Comparison of ENCODE assay signal across 1 cellular context in the genomic region with DNA sequence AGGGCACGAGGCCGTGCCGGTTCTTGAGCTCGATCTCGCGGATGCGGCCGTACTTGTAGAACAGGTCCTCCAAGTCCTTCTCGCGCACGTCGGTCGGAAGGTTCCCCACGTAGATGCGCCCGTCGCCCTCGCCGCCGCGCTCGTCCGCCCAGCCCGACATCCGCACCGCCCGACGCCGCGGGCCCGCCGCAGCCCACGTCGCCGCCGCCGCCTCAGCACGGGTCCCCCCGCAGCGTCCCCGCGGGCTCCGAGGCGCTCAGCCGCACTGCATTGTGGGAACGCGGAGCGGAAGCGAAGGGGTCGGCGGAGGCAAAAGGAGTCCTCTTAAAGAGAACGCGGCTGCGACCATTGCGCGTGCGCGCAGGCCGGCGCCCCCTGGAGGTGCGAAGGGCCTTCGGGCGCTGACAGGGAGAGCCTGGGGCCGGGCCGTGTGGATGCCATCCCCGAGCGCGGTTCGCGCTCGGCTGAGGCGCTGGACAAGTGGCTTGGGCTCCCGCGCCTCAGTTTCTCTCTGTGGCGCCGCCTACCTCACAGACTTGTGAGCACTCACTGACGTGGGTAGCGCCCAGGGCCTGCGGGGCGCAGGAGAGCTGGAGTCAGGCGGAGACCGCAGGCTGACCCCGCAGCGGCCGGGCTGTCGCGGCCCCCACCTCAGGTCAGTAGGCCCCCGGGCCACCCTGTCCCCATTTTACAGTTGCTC.
TF ChIP-seq lines count a peak whose summit lies in the region.

Gene SRSF9 (minus strand): TSS at position 299 of the 700 bp plus-strand sequence. CDS start 139 bp downstream, at position 160.

TF ChIP-seq in HepG2, 621 proteins besides CTCF, POLR2A, EP300 and RAD21 (continued from another document and continues in another):
- TF ChIP-seq, protein P1, sequence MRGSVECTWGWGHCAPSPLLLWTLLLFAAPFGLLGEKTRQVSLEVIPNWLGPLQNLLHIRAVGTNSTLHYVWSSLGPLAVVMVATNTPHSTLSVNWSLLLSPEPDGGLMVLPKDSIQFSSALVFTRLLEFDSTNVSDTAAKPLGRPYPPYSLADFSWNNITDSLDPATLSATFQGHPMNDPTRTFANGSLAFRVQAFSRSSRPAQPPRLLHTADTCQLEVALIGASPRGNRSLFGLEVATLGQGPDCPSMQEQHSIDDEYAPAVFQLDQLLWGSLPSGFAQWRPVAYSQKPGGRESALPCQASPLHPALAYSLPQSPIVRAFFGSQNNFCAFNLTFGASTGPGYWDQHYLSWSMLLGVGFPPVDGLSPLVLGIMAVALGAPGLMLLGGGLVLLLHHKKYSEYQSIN (CRISPR knock-in tag; IDR thresholded peaks at IDR 0.05; ENCODE audit: borderline replicate concordance): no peak
- TF ChIP-seq NFATC3 (CRISPR knock-in tag; IDR thresholded peaks at IDR 0.05) (peak; percentile 88; the same call in 1 of the 2 replicates), PAX8 (CRISPR knock-in tag; IDR thresholded peaks at IDR 0.05; ENCODE audit: borderline replicate concordance) (no peak), ZC3H13 (CRISPR knock-in tag; IDR thresholded peaks at IDR 0.05) (no peak; the same call in 1 of the 2 replicates), TOE1 (CRISPR knock-in tag; IDR thresholded peaks at IDR 0.05) (0 out of 2 replicates have a peak, but pooled peaks have one; percentile 44), ADNP (CRISPR knock-in tag; IDR thresholded peaks at IDR 0.05) (no peak), MIXL1 (CRISPR knock-in tag; IDR thresholded peaks at IDR 0.05) (peak; percentile 37; the same call in 1 of the 2 replicates), TFDP2 (CRISPR knock-in tag; IDR thresholded peaks at IDR 0.05) (peak; percentile 82), GPBP1L1 (CRISPR knock-in tag; IDR thresholded peaks at IDR 0.05) (no peak), ZNF75D (CRISPR knock-in tag; IDR thresholded peaks at IDR 0.05; ENCODE audit: borderline replicate concordance) (no peak), SALL1 (CRISPR knock-in tag; IDR thresholded peaks at IDR 0.05) (peak; percentile 45; the same call in 1 of the 2 replicates), ZNF629 (CRISPR knock-in tag; conservative IDR thresholded peaks at IDR 0.05) (peak; percentile 88), ERF (CRISPR knock-in tag; IDR thresholded peaks at IDR 0.05) (peak; percentile 80), SPEN (CRISPR knock-in tag; IDR thresholded peaks at IDR 0.05; ENCODE audit: low read depth) (peak; percentile 74), TBX2 (CRISPR knock-in tag; IDR thresholded peaks at IDR 0.05; ENCODE audit: borderline replicate concordance) (peak; percentile 86), CC2D1A (CRISPR knock-in tag; IDR thresholded peaks at IDR 0.05) (no peak), CENPX (CRISPR knock-in tag; IDR thresholded peaks at IDR 0.05) (no peak), RARA (CRISPR knock-in tag; IDR thresholded peaks at IDR 0.05) (peak; percentile 66), ZNF792 (CRISPR knock-in tag; IDR thresholded peaks at IDR 0.05) (0 out of 2 replicates have a peak, but pooled peaks have one; percentile 26), ZNF709 (CRISPR knock-in tag; IDR thresholded peaks at IDR 0.05) (peak; percentile 68), MEIS1 (CRISPR knock-in tag; IDR thresholded peaks at IDR 0.05; ENCODE audit: borderline replicate concordance) (no peak), MTERF4 (CRISPR knock-in tag; IDR thresholded peaks at IDR 0.05) (peak; percentile 63; the same call in 1 of the 2 replicates), MAX (IDR thresholded peaks at IDR 0.05) (peak; percentile 92), ZNF317 (CRISPR knock-in tag; IDR thresholded peaks at IDR 0.05) (peak; percentile 78), ZNF556 (CRISPR knock-in tag; IDR thresholded peaks at IDR 0.05; ENCODE audit: borderline replicate concordance) (peak; percentile 63; the same call in 1 of the 2 replicates), ATF6 (CRISPR knock-in tag; conservative IDR thresholded peaks at IDR 0.05) (0 out of 2 replicates have a peak, but pooled peaks have one; percentile 56)
- TF ChIP-seq, protein P2, sequence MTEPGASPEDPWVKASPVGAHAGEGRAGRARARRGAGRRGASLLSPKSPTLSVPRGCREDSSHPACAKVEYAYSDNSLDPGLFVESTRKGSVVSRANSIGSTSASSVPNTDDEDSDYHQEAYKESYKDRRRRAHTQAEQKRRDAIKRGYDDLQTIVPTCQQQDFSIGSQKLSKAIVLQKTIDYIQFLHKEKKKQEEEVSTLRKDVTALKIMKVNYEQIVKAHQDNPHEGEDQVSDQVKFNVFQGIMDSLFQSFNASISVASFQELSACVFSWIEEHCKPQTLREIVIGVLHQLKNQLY (CRISPR knock-in tag; IDR thresholded peaks at IDR 0.05): no peak; the same call in 1 of the 2 replicates
- TF ChIP-seq, protein P3, sequence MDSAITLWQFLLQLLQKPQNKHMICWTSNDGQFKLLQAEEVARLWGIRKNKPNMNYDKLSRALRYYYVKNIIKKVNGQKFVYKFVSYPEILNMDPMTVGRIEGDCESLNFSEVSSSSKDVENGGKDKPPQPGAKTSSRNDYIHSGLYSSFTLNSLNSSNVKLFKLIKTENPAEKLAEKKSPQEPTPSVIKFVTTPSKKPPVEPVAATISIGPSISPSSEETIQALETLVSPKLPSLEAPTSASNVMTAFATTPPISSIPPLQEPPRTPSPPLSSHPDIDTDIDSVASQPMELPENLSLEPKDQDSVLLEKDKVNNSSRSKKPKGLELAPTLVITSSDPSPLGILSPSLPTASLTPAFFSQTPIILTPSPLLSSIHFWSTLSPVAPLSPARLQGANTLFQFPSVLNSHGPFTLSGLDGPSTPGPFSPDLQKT (CRISPR knock-in tag; IDR thresholded peaks at IDR 0.05; ENCODE audit: borderline replicate concordance): no peak
- TF ChIP-seq, protein P4, sequence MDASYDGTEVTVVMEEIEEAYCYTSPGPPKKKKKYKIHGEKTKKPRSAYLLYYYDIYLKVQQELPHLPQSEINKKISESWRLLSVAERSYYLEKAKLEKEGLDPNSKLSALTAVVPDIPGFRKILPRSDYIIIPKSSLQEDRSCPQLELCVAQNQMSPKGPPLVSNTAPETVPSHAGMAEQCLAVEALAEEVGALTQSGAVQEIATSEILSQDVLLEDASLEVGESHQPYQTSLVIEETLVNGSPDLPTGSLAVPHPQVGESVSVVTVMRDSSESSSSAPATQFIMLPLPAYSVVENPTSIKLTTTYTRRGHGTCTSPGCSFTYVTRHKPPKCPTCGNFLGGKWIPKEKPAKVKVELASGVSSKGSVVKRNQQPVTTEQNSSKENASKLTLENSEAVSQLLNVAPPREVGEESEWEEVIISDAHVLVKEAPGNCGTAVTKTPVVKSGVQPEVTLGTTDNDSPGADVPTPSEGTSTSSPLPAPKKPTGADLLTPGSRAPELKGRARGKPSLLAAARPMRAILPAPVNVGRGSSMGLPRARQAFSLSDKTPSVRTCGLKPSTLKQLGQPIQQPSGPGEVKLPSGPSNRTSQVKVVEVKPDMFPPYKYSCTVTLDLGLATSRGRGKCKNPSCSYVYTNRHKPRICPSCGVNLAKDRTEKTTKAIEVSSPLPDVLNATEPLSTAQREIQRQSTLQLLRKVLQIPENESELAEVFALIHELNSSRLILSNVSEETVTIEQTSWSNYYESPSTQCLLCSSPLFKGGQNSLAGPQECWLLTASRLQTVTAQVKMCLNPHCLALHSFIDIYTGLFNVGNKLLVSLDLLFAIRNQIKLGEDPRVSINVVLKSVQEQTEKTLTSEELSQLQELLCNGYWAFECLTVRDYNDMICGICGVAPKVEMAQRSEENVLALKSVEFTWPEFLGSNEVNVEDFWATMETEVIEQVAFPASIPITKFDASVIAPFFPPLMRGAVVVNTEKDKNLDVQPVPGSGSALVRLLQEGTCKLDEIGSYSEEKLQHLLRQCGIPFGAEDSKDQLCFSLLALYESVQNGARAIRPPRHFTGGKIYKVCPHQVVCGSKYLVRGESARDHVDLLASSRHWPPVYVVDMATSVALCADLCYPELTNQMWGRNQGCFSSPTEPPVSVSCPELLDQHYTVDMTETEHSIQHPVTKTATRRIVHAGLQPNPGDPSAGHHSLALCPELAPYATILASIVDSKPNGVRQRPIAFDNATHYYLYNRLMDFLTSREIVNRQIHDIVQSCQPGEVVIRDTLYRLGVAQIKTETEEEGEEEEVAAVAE (CRISPR knock-in tag; IDR thresholded peaks at IDR 0.05; ENCODE audit: borderline replicate concordance): 0 out of 2 replicates have a peak, but pooled peaks have one; percentile 48
- TF ChIP-seq, protein P5, sequence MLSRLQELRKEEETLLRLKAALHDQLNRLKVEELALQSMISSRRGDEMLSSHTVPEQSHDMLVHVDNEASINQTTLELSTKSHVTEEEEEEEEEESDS (CRISPR knock-in tag; IDR thresholded peaks at IDR 0.05; ENCODE audit: borderline replicate concordance): 0 out of 2 replicates have a peak, but pooled peaks have one; percentile 54
- TF ChIP-seq, protein P6, sequence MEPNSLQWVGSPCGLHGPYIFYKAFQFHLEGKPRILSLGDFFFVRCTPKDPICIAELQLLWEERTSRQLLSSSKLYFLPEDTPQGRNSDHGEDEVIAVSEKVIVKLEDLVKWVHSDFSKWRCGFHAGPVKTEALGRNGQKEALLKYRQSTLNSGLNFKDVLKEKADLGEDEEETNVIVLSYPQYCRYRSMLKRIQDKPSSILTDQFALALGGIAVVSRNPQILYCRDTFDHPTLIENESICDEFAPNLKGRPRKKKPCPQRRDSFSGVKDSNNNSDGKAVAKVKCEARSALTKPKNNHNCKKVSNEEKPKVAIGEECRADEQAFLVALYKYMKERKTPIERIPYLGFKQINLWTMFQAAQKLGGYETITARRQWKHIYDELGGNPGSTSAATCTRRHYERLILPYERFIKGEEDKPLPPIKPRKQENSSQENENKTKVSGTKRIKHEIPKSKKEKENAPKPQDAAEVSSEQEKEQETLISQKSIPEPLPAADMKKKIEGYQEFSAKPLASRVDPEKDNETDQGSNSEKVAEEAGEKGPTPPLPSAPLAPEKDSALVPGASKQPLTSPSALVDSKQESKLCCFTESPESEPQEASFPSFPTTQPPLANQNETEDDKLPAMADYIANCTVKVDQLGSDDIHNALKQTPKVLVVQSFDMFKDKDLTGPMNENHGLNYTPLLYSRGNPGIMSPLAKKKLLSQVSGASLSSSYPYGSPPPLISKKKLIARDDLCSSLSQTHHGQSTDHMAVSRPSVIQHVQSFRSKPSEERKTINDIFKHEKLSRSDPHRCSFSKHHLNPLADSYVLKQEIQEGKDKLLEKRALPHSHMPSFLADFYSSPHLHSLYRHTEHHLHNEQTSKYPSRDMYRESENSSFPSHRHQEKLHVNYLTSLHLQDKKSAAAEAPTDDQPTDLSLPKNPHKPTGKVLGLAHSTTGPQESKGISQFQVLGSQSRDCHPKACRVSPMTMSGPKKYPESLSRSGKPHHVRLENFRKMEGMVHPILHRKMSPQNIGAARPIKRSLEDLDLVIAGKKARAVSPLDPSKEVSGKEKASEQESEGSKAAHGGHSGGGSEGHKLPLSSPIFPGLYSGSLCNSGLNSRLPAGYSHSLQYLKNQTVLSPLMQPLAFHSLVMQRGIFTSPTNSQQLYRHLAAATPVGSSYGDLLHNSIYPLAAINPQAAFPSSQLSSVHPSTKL (CRISPR knock-in tag; IDR thresholded peaks at IDR 0.05): peak; percentile 56
- TF ChIP-seq, protein P7, sequence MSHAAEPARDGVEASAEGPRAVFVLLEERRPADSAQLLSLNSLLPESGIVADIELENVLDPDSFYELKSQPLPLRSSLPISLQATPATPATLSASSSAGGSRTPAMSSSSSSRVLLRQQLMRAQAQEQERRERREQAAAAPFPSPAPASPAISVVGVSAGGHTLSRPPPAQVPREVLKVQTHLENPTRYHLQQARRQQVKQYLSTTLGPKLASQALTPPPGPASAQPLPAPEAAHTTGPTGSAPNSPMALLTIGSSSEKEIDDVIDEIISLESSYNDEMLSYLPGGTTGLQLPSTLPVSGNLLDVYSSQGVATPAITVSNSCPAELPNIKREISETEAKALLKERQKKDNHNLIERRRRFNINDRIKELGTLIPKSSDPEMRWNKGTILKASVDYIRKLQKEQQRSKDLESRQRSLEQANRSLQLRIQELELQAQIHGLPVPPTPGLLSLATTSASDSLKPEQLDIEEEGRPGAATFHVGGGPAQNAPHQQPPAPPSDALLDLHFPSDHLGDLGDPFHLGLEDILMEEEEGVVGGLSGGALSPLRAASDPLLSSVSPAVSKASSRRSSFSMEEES (CRISPR knock-in tag; IDR thresholded peaks at IDR 0.05): no peak
